8 cellular contexts compared by ENCODE assay signal in the genomic region with DNA sequence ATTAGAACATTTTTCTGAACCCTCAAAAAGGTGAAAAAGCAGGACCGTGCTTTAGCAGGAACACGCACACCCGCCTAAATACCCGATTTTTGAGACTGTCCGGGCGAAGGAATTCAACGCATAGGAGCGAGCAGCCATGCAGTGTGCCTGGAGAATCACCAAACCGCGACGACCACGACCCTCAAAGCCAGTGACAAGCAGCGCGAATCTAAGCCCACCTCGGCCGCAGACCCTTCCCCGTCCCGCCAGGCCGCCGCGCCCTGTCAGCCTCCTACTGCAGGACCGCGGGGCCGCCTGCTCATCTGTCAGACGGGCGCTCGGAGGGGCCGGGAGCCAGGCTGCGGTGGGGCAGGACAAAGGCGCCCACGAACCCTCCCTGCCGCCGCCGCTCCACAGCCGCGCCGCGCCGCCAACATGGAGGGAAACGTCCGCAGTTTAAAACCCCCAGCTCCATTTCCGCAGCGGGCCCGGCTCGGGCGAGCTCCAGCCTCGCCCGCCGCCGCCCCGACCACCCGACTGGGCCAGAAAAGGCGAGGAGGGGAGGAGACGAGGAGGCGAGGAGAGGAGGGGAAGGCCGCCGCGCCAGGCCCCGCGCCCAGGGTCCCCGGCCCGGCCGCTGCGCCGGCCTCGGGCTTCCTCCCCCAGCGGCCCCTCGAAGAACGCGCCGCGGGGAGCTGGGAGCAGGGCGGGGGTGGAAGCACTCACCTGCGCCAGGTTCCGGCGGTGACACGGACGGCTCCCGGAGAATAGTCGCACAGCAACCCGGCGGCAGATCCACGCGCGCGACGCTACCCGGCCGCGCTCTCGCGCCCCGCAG. TPM values are rescaled to one million over a fixed set of nuclear protein-coding genes. Genes with fewer than 3 reads are reported as not detected.
DNase-seq lines count a peak whose midpoint lies in the region; ATAC-seq, FAIRE-seq and TF ChIP-seq lines count a peak whose summit lies in the region.

Gene LBR (minus strand): TSS at position 790 of the 817 bp plus-strand sequence. CDS start 3,963 bp downstream, outside the sequence.

- peak within 1 kb of the TSS; percentile 92 for H3K9ac ChIP-seq in HepG2 (ENCODE audit: insufficient read depth, low read depth, low read length)

- H3K4me2 ChIP-seq in A549, result peak within 1 kb of the TSS; percentile 97
- peak within 1 kb of the TSS; percentile 92 for H3K4me2 ChIP-seq in HepG2 (ENCODE audit: low read depth, low read length)

- in situ Hi-C loops in HepG2 (cut with HindIII; ENCODE audit: extremely low pct_ligation_motif_present, low pct_unique_long_range_greater_than_20kb), result no loop called here

- ATAC-seq in A549, result peak; percentile 64
- ATAC-seq in GM18511 (IDR thresholded peaks at IDR 0.05; ENCODE audit: unreplicated experiment), result peak; percentile 44
- ATAC-seq in HG02938 (IDR thresholded peaks at IDR 0.05; ENCODE audit: unreplicated experiment), result peak; percentile 32
- ATAC-seq in HepG2, result peak; percentile 79
- ATAC-seq in stimulated activated effector memory CD8-positive, alpha-beta T cell treated with anti-CD3 and anti-CD28 coated beads, Interleukin-12 subunit alpha, Interleukin-12 subunit beta, amount 100 ng/mL, for 72 hours, result peak; percentile 56

- intact Hi-C loops in HepG2 (cut with micrococcal nuclease; ENCODE audit: unreplicated experiment), result loop anchor here (2.0 kb wide), 2 partner anchors 13 to 15 kb away; no protein-coding TSS in a partner anchor

- CTCF ChIA-PET in A549 (lab: Yijun Ruan, JAX), result interaction anchor here (0.6 to 1.4 kb wide), 5 partner anchors 14 to 47 kb away, joined by 3 to 5 read pairs (median 3); no protein-coding TSS in a partner anchor
- CTCF ChIA-PET in HepG2 (lab: Yijun Ruan, JAX; ENCODE audit: low intra/inter-chr PET ratio, low total read pairs), result no interaction called here

- TF ChIP-seq RAD21 in A549 (conservative IDR thresholded peaks at IDR 0.05 in 1 of 2, IDR thresholded peaks at IDR 0.05 in 1 of 2) (no peak), HepG2 (CRISPR knock-in tag; IDR thresholded peaks at IDR 0.05) (no peak)

- peak within 1 kb of the TSS; percentile 89 for H3K4me3 ChIP-seq in A549
- H3K4me3 ChIP-seq in SJSA1, result peak within 1 kb of the TSS; percentile 92
- H3K4me3 ChIP-seq in coronary artery, result peak within 1 kb of the TSS; percentile 87
- peak within 1 kb of the TSS; percentile 83 to 95 (median 93) for H3K4me3 ChIP-seq in HepG2 (replicated peaks in 1 of 3; ENCODE audit: insufficient read depth in 1 of 3, low read depth in 2 of 3, low read length in 3 of 3)

- H3K9me3 ChIP-seq in A549 (no peaks in the 10 kb centered on the region), SJSA1 (replicated peaks) (no peaks in the 10 kb centered on the region), HepG2 (ENCODE audit: low read length) (no peaks in the 10 kb centered on the region)

- peaks cover 53% of the 10 kb centered on the region for H3K79me2 ChIP-seq in HepG2 (ENCODE audit: insufficient read depth, low read length)

- H4K20me1 ChIP-seq in HepG2 (ENCODE audit: insufficient read depth, low read length), result peaks cover 17% of the 10 kb centered on the region

- H3K27ac Mint-ChIP-seq in stimulated activated effector memory CD8-positive, alpha-beta T cell treated with anti-CD3 and anti-CD28 coated beads, Interleukin-12 subunit alpha, Interleukin-12 subunit beta, amount 100 ng/mL, for 72 hours, result peak within 1 kb of the TSS; percentile 85

- H3K36me3 ChIP-seq in SJSA1 (peaks cover 14% of the 10 kb centered on the region), HepG2 (replicated peaks in 1 of 2; ENCODE audit: control insufficient read depth in 1 of 2, insufficient read depth in 2 of 2, low read length in 2 of 2) (0 out of 5 replicates have a peak, but pooled peaks cover 0 to 11% of the 10 kb centered on the region in 2 experiments)

- no peaks in the 10 kb centered on the region for H3K27me3 ChIP-seq in SJSA1 (replicated peaks)
- H3K27me3 ChIP-seq in HepG2 (ENCODE audit: control insufficient read depth in 1 of 2, insufficient read depth in 2 of 2, low read length in 2 of 2), result no peaks in the 10 kb centered on the region; a peak in 1 of 5 replicates

- peak within 1 kb of the TSS; percentile 81 for H2AFZ ChIP-seq in HepG2 (ENCODE audit: low read length)

- peaks cover 42% of the 10 kb centered on the region for H3K4me1 Mint-ChIP-seq in stimulated activated effector memory CD8-positive, alpha-beta T cell treated with anti-CD3 and anti-CD28 coated beads, Interleukin-12 subunit alpha, Interleukin-12 subunit beta, amount 100 ng/mL, for 72 hours

- TF ChIP-seq POLR2A in A549 (IDR thresholded peaks at IDR 0.05; ENCODE audit: low read length), result no peak; the same call in 1 of the 2 replicates
- peak in 1 of 2 experiments; percentile 72; a peak in 3 of 4 replicates for TF ChIP-seq POLR2A in HepG2 (IDR thresholded peaks at IDR 0.05; ENCODE audit: insufficient read depth in 1 of 2, low read depth in 2 of 2, low read length in 2 of 2)

- POLR2A ChIA-PET in A549 (lab: Yijun Ruan, JAX), result interaction anchor here (0.5 to 1.9 kb wide), 4 partner anchors 17 to 635 kb away, joined by 3 to 4 read pairs (median 4); partner anchors contain the start of genes H3-3A and PYCR2
- POLR2A ChIA-PET in HepG2 (lab: Yijun Ruan, JAX), result interaction anchor here (1.6 to 2.1 kb wide), 2 partner anchors 17 to 635 kb away, joined by 4 to 5 read pairs; no protein-coding TSS in a partner anchor

- TF ChIP-seq EP300 in A549 (IDR thresholded peaks at IDR 0.05), result no peak
- no peak for TF ChIP-seq EP300 in HepG2 (IDR thresholded peaks at IDR 0.05; ENCODE audit: low read depth in 2 of 2, low read length in 2 of 2)
- TF ChIP-seq EP300 in HepG2 (CRISPR knock-in tag; IDR thresholded peaks at IDR 0.05; ENCODE audit: borderline replicate concordance), result no peak

- peak within 1 kb of the TSS; percentile 96 to 98 for H3K27ac ChIP-seq in A549
- H3K27ac ChIP-seq in SJSA1, result peak within 1 kb of the TSS; percentile 81
- peak within 1 kb of the TSS; percentile 85 to 87 for H3K27ac ChIP-seq in coronary artery
- H3K27ac ChIP-seq in HepG2 (ENCODE audit: extremely low read length, insufficient read depth, low read length), result peak within 1 kb of the TSS; percentile 86

- DNase-seq in A549 (ENCODE audit: low read depth in 1 of 2, low spot score in 1 of 2) (no peak), SJSA1 (ENCODE audit: low read depth in 1 of 2, low spot score in 2 of 2) (peak in 1 of 2 experiments; percentile 79), coronary artery (ENCODE audit: low spot score) (no peak), HepG2 (ENCODE audit: low spot score) (no peak), middle frontal gyrus (ENCODE audit: extremely low spot score, low spot score) (no peak)
- DNase-seq in stimulated activated effector memory CD8-positive, alpha-beta T cell treated with anti-CD3 and anti-CD28 coated beads, Interleukin-12 subunit alpha, Interleukin-12 subunit beta, amount 100 ng/mL, for 72 hours (ENCODE audit: low spot score in 2 of 2), result no peak

- peak within 1 kb of the TSS; percentile 85 for H3K4me3 Mint-ChIP-seq in stimulated activated effector memory CD8-positive, alpha-beta T cell treated with anti-CD3 and anti-CD28 coated beads, Interleukin-12 subunit alpha, Interleukin-12 subunit beta, amount 100 ng/mL, for 72 hours

- no peaks in the 10 kb centered on the region for H3K9me3 Mint-ChIP-seq in stimulated activated effector memory CD8-positive, alpha-beta T cell treated with anti-CD3 and anti-CD28 coated beads, Interleukin-12 subunit alpha, Interleukin-12 subunit beta, amount 100 ng/mL, for 72 hours

- peaks cover 48% of the 10 kb centered on the region for H3K4me1 ChIP-seq in A549
- peaks cover 40% of the 10 kb centered on the region for H3K4me1 ChIP-seq in SJSA1 (replicated peaks)
- H3K4me1 ChIP-seq in HepG2 (ENCODE audit: insufficient read depth, low read length), result peaks cover 48% of the 10 kb centered on the region

- TF ChIP-seq CTCF in A549 (IDR thresholded peaks at IDR 0.05) (no peak), coronary artery (IDR thresholded peaks at IDR 0.05) (no peak), HepG2 (CRISPR knock-in tag; IDR thresholded peaks at IDR 0.05) (no peak)

- 2% methylated on average over 33 of the region's 93 CpGs for WGBS in A549 (ENCODE audit: missing lambda C conversion rate)
- 2% methylated on average over 16 of the region's 93 CpGs for WGBS in HepG2 (ENCODE audit: low lambda C conversion rate)

- H3K36me3 Mint-ChIP-seq in stimulated activated effector memory CD8-positive, alpha-beta T cell treated with anti-CD3 and anti-CD28 coated beads, Interleukin-12 subunit alpha, Interleukin-12 subunit beta, amount 100 ng/mL, for 72 hours, result peaks cover 20% of the 10 kb centered on the region

- no TSS peak for BruUV-seq in HepG2 (replicated peaks; lab: Mats Ljungman, UMichigan)

- no peak for FAIRE-seq in A549 (lab: Jason Lieb, UNC)
- FAIRE-seq in HepG2 (lab: Jason Lieb, UNC), result no peak

RNA-seq across cellular contexts. Expression of gene LBR, which starts in this region (rescaled TPM):
- polyA plus RNA-seq in A549 (2011; rRNA removed), result 54.6 and 68.7 TPM in 2 replicates
- polyA plus RNA-seq in A549 (2012; cell fraction: cytosol; rRNA removed), result 20.9 and 26.8 TPM in 2 replicates
- 26.0 and 49.8 TPM in 2 replicates for polyA plus RNA-seq in A549 (2012; cell fraction: nucleus; rRNA removed)
- 39.2 to 40.8 TPM (median 39.8 TPM) in 3 replicates for polyA plus RNA-seq in A549 (2017; fragmentation: RNase III; extraction: RNeasy Plus Mini Kit Qiagen cat#74134 plus additional on column Dnase treatment)
- polyA minus RNA-seq in A549 (2011; rRNA and poly(A)+ RNA removed), result 50.6 and 60.7 TPM in 2 replicates
- total RNA-seq in SJSA1 (2014; rRNA removed; shearing (Covaris generic)), result 58.7 and 66.8 TPM in 2 replicates
- 64.4 and 76.7 TPM in 2 replicates for total RNA-seq in HepG2 (2016; rRNA removed; fragmentation: Illumina TruSeq; extraction: Trizol)
- 5.8 and 7.2 TPM in 2 replicates for total RNA-seq in HepG2 (2016; cell fraction: cytosol; rRNA removed; fragmentation: Illumina TruSeq; extraction: Trizol; ENCODE audit: low read depth)
- total RNA-seq in HepG2 (2016; cell fraction: insoluble cytoplasmic fraction; rRNA removed; fragmentation: Illumina TruSeq; extraction: Trizol), result 58.0 and 76.5 TPM in 2 replicates
- total RNA-seq in HepG2 (2016; cell fraction: membrane; rRNA removed; fragmentation: Illumina TruSeq; extraction: Trizol), result 18.3 and 23.6 TPM in 2 replicates
- 103 and 116 TPM in 2 replicates for total RNA-seq in HepG2 (2016; cell fraction: nucleus; rRNA removed; fragmentation: Illumina TruSeq; extraction: Trizol)
- polyA plus RNA-seq in HepG2 (2011; rRNA removed), result 38.2 and 38.9 TPM in 2 replicates
- polyA plus RNA-seq in HepG2 (2011; cell fraction: cytosol; rRNA removed), result 25.2 and 34.9 TPM in 2 replicates
- polyA plus RNA-seq in HepG2 (2011; cell fraction: nucleus; rRNA removed), result 20.9 and 21.1 TPM in 2 replicates
- polyA plus RNA-seq in HepG2 (2012), result 42.0 and 46.8 TPM in 2 replicates
- 3.8 and 4.4 TPM in 2 replicates for polyA plus RNA-seq in HepG2 (2016; cell fraction: cytosol; fragmentation: Illumina TruSeq; extraction: Trizol; ENCODE audit: low read depth)
- 58.6 and 66.3 TPM in 2 replicates for polyA plus RNA-seq in HepG2 (2016; cell fraction: insoluble cytoplasmic fraction; fragmentation: Illumina TruSeq; extraction: Trizol; ENCODE audit: low read depth)
- 12.1 and 13.5 TPM in 2 replicates for polyA plus RNA-seq in HepG2 (2016; cell fraction: membrane; fragmentation: Illumina TruSeq; extraction: Trizol; ENCODE audit: low read depth)
- polyA plus RNA-seq in HepG2 (2016; cell fraction: nucleus; fragmentation: Illumina TruSeq; extraction: Trizol; ENCODE audit: insufficient read depth, low read depth), result 109 and 114 TPM in 2 replicates
- polyA minus RNA-seq in HepG2 (2011; rRNA and poly(A)+ RNA removed; ENCODE audit: low replicate concordance), result 59.8 and 110 TPM in 2 replicates
- 35.1 and 35.9 TPM in 2 replicates for polyA minus RNA-seq in HepG2 (2011; cell fraction: cytosol; rRNA and poly(A)+ RNA removed)
- 43.9 and 51.8 TPM in 2 replicates for polyA minus RNA-seq in HepG2 (2011; cell fraction: nucleus; rRNA and poly(A)+ RNA removed)

Comparison
In these comparisons a context has a peak if more than half of its experiments do, and no peak if none do; other contexts are left out.
1. Of the 38 proteins assayed by ChIP-seq in both HepG2 and A549: peak only in HepG2: HMGXB4; only in A549: MAX; in both: PHF8; in neither: 34; mixed calls (peak in some experiments, not most) for 1.